ENCODE assay signal across 11 cellular contexts in the genomic region with DNA sequence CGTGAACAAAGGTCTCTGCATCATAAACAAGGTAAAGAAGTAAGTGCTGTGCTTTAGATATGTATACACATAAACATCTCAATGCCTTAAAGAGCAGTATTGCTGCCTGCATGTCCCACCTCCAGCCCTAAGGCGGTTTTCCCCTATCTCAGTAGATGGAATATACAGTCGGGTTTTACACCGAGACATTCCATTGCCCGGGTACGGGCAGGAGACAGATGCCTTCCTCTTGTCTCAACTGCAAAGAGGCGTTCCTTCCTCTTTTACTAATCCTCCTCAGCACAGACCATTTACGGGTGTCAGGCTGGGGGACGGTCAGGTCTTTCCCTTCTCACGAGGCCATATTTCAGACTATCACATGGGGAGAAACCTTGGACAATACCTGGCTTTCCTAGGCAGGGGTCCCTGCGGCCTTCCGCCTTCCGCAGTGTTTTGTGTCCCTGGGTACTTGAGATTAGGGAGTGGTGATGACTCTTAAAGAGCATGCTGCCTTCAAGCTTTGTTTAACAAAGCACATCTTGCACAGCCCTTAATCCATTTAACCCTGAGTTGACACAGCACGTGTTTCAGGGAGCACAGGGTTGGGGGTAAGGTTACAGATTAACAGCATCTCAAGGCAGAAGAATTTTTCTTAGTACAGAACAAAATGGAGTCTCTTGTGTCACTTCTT. TPM values are rescaled to one million over a fixed set of nuclear protein-coding genes. Genes with fewer than 3 reads are reported as not detected.
DNase-seq lines count a peak whose midpoint lies in the region; ATAC-seq and TF ChIP-seq lines count a peak whose summit lies in the region.
"Not testable (repeated sequence)": the region's sequence is repeated elsewhere in the genome, so short reads cannot be mapped to it uniquely, and the experiment has no call there.
"Had no signal": no experiment of that assay in that cellular context is flagged by ENCODE, and none has a peak within 500 bp of the region (broad histone marks: within the 10 kb centered on the region; RNA-seq: fewer than 3 reads in every experiment).

No MANE protein-coding gene starts in this region.

- not testable (repeated sequence) for H3K4me3 Mint-ChIP-seq in central memory CD8-positive, alpha-beta T cell

- H3K9me3 Mint-ChIP-seq in central memory CD8-positive, alpha-beta T cell = not testable (repeated sequence)

- DNase-seq in NCI-H524 (lab: John Stamatoyannopoulos, UW) (peak; percentile 37 to 70), WERI-Rb-1 (peak; percentile 53)
- DNase-seq in NT2/D1 (ENCODE audit: low read depth, low spot score); central memory CD8-positive, alpha-beta T cell (ENCODE audit: low spot score in 2 of 2); lower lobe of right lung; upper lobe of right lung: not testable (repeated sequence)

- H3K36me3 Mint-ChIP-seq in central memory CD8-positive, alpha-beta T cell (ENCODE audit: insufficient read depth) = peaks cover 15% of the 10 kb centered on the region

- H3K4me1 Mint-ChIP-seq in central memory CD8-positive, alpha-beta T cell = peaks cover 16% of the 10 kb centered on the region

- not testable (repeated sequence) for H3K9me3 ChIP-seq in HUES64 (ENCODE audit: insufficient read depth, low read depth, low read length); NT2/D1 (ENCODE audit: insufficient read depth, low read length); WERI-Rb-1 (ENCODE audit: severe bottlenecking); iPS-20b (ENCODE audit: insufficient read depth, low read depth, low read length); lower lobe of right lung; upper lobe of right lung

- 14% methylated on average over 14 of the region's 14 CpGs for WGBS in HUES64

- H3K4me1 ChIP-seq in HUES64 (ENCODE audit: insufficient read depth, low read length) (peaks cover 21% of the 10 kb centered on the region), iPS-20b (ENCODE audit: insufficient read depth, low read length) (peaks cover 11% of the 10 kb centered on the region)
- H3K4me1 ChIP-seq in NT2/D1 (ENCODE audit: insufficient read depth, insufficient read length); lower lobe of right lung; upper lobe of right lung: not testable (repeated sequence)

- not testable (repeated sequence) for ATAC-seq in central memory CD8-positive, alpha-beta T cell (replicated peaks; ENCODE audit: extremely low read depth, poor library complexity, severe bottlenecking); lower lobe of right lung; upper lobe of right lung

- H3K27me3 Mint-ChIP-seq in central memory CD8-positive, alpha-beta T cell = not testable (repeated sequence)

- H3K4me3 ChIP-seq in HUES64 (ENCODE audit: low read length); NT2/D1 (ENCODE audit: insufficient read length, low read depth); WERI-Rb-1 (ENCODE audit: low read depth, low read length); iPS-20b (ENCODE audit: low read length); lower lobe of right lung; upper lobe of right lung: not testable (repeated sequence)

- 0 out of 2 replicates have a peak overlapping the region, but pooled peaks have one; percentile 35 for H3K9ac ChIP-seq in HUES64 (ENCODE audit: low read depth, low read length)
- peak overlapping the region; percentile 21 for H3K9ac ChIP-seq in NT2/D1 (ENCODE audit: insufficient read length, low read depth)
- 0 out of 2 replicates have a peak overlapping the region, but pooled peaks have one; percentile 29 for H3K9ac ChIP-seq in iPS-20b (ENCODE audit: low read depth, low read length)

- H3K27ac ChIP-seq in HUES64 (ENCODE audit: low read depth, low read length) = peak overlapping the region; percentile 54; the same call in 1 of the 2 replicates
- peak overlapping the region; percentile 74 for H3K27ac ChIP-seq in WERI-Rb-1
- not testable (repeated sequence) for H3K27ac ChIP-seq in iPS-20b (ENCODE audit: low read length)
- peak overlapping the region; percentile 36 for H3K27ac ChIP-seq in lower lobe of right lung
- peak overlapping the region; percentile 24 for H3K27ac ChIP-seq in upper lobe of right lung

- not testable (repeated sequence) for H3K36me3 ChIP-seq in HUES64 (ENCODE audit: insufficient read depth, low read length); iPS-20b (ENCODE audit: insufficient read depth, low read depth, low read length); lower lobe of right lung; upper lobe of right lung
- H3K36me3 ChIP-seq in NT2/D1 (ENCODE audit: insufficient read depth, insufficient read length, low read length) (peaks cover 13% of the 10 kb centered on the region), WERI-Rb-1 (peaks cover 14% of the 10 kb centered on the region)

- not testable (repeated sequence) for H3K27me3 ChIP-seq in HUES64 (ENCODE audit: insufficient read depth, low read length); NT2/D1 (ENCODE audit: insufficient read depth, insufficient read length); WERI-Rb-1 (ENCODE audit: insufficient read depth, low read depth, severe bottlenecking); iPS-20b (ENCODE audit: insufficient read depth, low read length); lower lobe of right lung (ENCODE audit: low read depth); upper lobe of right lung

- TF ChIP-seq CTCF in WERI-Rb-1 (IDR thresholded peaks at IDR 0.05; ENCODE audit: low read depth, low read length); lower lobe of right lung (IDR thresholded peaks at IDR 0.05); upper lobe of right lung (IDR thresholded peaks at IDR 0.05): not testable (repeated sequence)

- intact Hi-C loops in lower lobe of right lung (cut with DNase I); upper lobe of right lung (cut with DNase I): not testable (repeated sequence)

- H3K27ac Mint-ChIP-seq in central memory CD8-positive, alpha-beta T cell (ENCODE audit: low read depth) = peak overlapping the region; percentile 44

RNA-seq across cellular contexts. Expression of gene RPSA, which starts 12.2 kb away (rescaled TPM):
- 2,839 TPM for polyA plus RNA-seq in HUES64 (2013, experiment 1 of 2)
- polyA plus RNA-seq in HUES64 (2013, experiment 2 of 2) = 2,744 TPM
- total RNA-seq in lower lobe of right lung (778 TPM), upper lobe of right lung (732 TPM)

RNA-seq across cellular contexts. Expression of gene SLC25A38, which starts 35.5 kb away (rescaled TPM):
- 32.8 TPM for polyA plus RNA-seq in HUES64 (2013, experiment 1 of 2)
- 27.3 TPM for polyA plus RNA-seq in HUES64 (2013, experiment 2 of 2)
- total RNA-seq in lower lobe of right lung = 28.4 TPM
- 27.9 TPM for total RNA-seq in upper lobe of right lung

RNA-seq across cellular contexts. Expression of gene MOBP, which starts 48.8 kb away (rescaled TPM):
- polyA plus RNA-seq in HUES64 (2013, experiment 1 of 2) = 0.60 TPM
- polyA plus RNA-seq in HUES64 (2013, experiment 2 of 2) = 0.57 TPM
- total RNA-seq in lower lobe of right lung (0.18 TPM), upper lobe of right lung (not detected)
- total RNA-seq: CD4-positive, CD25-positive, alpha-beta regulatory T cell; CD8-positive, alpha-beta memory T cell; IMR-90 had no signal
- polyA plus RNA-seq: CD4-positive, CD25-positive, alpha-beta regulatory T cell; CD8-positive, alpha-beta memory T cell; IMR-90 had no signal
